Comparison of ENCODE assay signal across 8 cellular contexts in genomic region chr14:103333754-103334643, GRCh38. TPM values are rescaled to one million over a fixed set of nuclear protein-coding genes. Genes with fewer than 3 reads are reported as not detected.
DNase-seq lines count a peak whose midpoint lies in the region; ATAC-seq and TF ChIP-seq lines count a peak whose summit lies in the region.

Gene EIF5 (plus strand): TSS chr14:103334237. CDS start chr14:103335861, 1,624 bp downstream.

- H3K27me3 ChIP-seq in lung (ENCODE audit: control insufficient read depth, insufficient read depth): no peaks in the 10 kb centered on the region

- TF ChIP-seq CTCF in lung (IDR thresholded peaks at IDR 0.05; ENCODE audit: control extremely low read depth, extremely low read depth): no peak

- peaks cover 4 to 6% of the 10 kb centered on the region in 2 donors for H3K4me1 ChIP-seq in lung (ENCODE audit: control insufficient read depth in 2 of 2, insufficient read depth in 2 of 2, low read length in 2 of 2)

- H3K36me3 ChIP-seq in lung (ENCODE audit: control insufficient read depth in 2 of 2, insufficient read depth in 2 of 2, low read length in 2 of 2): peaks cover 24 to 31% of the 10 kb centered on the region in 2 donors

- H3K9me3 ChIP-seq in lung (ENCODE audit: control insufficient read depth in 2 of 2, insufficient read depth in 1 of 2, low read length in 1 of 2): no peaks in the 10 kb centered on the region

- 0 to 1% methylated on average over 86 to 103 of the region's 103 CpGs for WGBS in lung, 2 donors

- ATAC-seq in GM19467 (IDR thresholded peaks at IDR 0.05; ENCODE audit: unreplicated experiment) (peak; percentile 87), lung (ENCODE audit: insufficient read depth, low FRiP score) (peak; percentile 89)

- H3K27ac ChIP-seq in lung (ENCODE audit: low read depth in 1 of 2, low read length in 1 of 2): peak within 1 kb of the TSS; percentile 100

- H3K4me3 ChIP-seq in lung: peak within 1 kb of the TSS; percentile 96

- DNase-seq in CMK (ENCODE audit: low read depth) (peak; percentile 95), HS-27A (ENCODE audit: low read depth) (peak; percentile 97), NK-92 (lab: John Stamatoyannopoulos, UW; ENCODE audit: unreplicated experiment) (peak; percentile 90), lung (ENCODE audit: low spot score) (peak; percentile 99)
- DNase-seq in activated CD8-positive, alpha-beta memory T cell treated with anti-CD3 and anti-CD28 coated beads for 1 hour (ENCODE audit: extremely low read depth in 1 of 2, low read depth in 1 of 2): peak; percentile 96 to 98
- peak; percentile 99 for DNase-seq in effector CD4-positive, alpha-beta T cell
- DNase-seq in stimulated activated CD4-positive, alpha-beta T cell treated with anti-CD3 and anti-CD28 coated beads, TNF-alpha, amount 100 ng/mL, for 4 hours (ENCODE audit: low read depth in 3 of 3): peak; percentile 95 to 99 (median 98)

RNA-seq across cellular contexts. Expression of gene EIF5, which starts in this region (rescaled TPM):
- 100 to 1,000 TPM; 161 to 255 TPM for total RNA-seq in lung
- polyA plus RNA-seq in lung: 100 to 1,000 TPM in 1 of 2 donors, 10 to 100 TPM in 1; 50.4 to 161 TPM

Comparison
In these comparisons a context has a peak if more than half of its experiments do, and no peak if none do; other contexts are left out.
1. Peak in every context shown above with its lines: DNase-seq, ATAC-seq, H3K4me3 ChIP-seq and H3K27ac ChIP-seq.